In the genomic region with DNA sequence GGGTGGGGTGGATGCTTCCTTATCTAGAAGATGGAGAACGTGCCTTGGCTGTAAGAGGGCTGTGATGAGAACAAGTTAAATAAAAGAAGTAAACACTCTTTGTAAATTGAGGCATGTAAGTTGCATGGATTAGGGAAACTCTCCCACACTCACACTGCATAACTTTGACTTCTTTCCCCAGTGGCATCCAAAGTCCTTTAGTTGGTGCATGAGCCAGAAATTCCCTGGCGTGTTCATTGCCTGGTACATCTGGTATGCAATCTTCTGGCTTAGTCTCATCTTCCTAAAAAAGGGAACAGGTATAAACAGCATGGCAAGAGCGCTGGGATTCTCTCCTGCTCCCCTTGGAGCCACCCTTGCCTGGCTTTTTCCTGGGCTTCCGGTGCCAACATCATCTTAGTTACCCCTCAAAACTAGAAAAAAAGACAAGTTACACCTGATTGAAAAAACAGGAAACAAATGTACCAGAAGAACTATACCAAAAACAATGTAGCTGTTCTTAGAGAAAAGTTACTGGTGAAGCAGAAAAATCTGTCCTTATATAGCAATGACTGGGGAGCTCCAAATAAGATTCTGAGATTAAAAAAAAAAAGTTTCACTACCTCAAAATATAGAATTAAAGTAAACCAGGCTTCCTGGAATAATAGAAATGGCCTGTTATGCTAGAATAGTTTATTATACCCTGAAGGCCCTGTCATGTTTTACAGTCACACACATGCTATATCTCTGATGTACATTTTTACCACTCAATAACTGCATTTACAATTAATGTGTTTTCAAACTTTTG, we compare ENCODE assay signal across 29 cellular contexts. TPM values are rescaled to one million over a fixed set of nuclear protein-coding genes. Genes with fewer than 3 reads are reported as not detected.
DNase-seq lines count a peak whose midpoint lies in the region; ATAC-seq and TF ChIP-seq lines count a peak whose summit lies in the region.
"Had no signal": no experiment of that assay in that cellular context is flagged by ENCODE, and none has a peak within 500 bp of the region (broad histone marks: within the 10 kb centered on the region; RNA-seq: fewer than 3 reads in every experiment).

No MANE protein-coding gene starts in this region.

- POLR2A ChIA-PET in activated CD4-positive, alpha-beta T cell treated with anti-CD3 and anti-CD28 coated beads for 36 hours (lab: Charles Lee), result interaction anchor here (0.6 kb wide), 1 partner anchor 10 kb away, joined by 3 read pairs; no protein-coding TSS in a partner anchor

- peak overlapping the region; percentile 19; the same call in 1 of the 2 replicates for H3K27ac ChIP-seq in VCaP
- H3K27ac ChIP-seq: colonic mucosa, right lobe of liver, uterus had no signal

- intact Hi-C loops in Right ventricle myocardium inferior (cut with DNase I) (no loop called here), cardiac septum (cut with DNase I) (no loop called here), left ventricle myocardium superior (cut with micrococcal nuclease) (no loop called here)
- intact Hi-C loops in activated CD4-positive, alpha-beta T cell treated with anti-CD3 and anti-CD28 coated beads for 36 hours (cut with DNase I, micrococcal nuclease), result no loop called here

- H3K27me3 Mint-ChIP-seq in activated CD4-positive, alpha-beta T cell treated with anti-CD3 and anti-CD28 coated beads for 36 hours, result no peaks in the 10 kb centered on the region
- H3K27me3 Mint-ChIP-seq: effector memory CD8-positive, alpha-beta T cell had no signal

- ATAC-seq in Right ventricle myocardium inferior, result peak; percentile 68
- peak; percentile 80 for ATAC-seq in left ventricle myocardium superior
- ATAC-seq in activated CD4-positive, alpha-beta T cell treated with anti-CD3 and anti-CD28 coated beads for 36 hours, result no peak
- ATAC-seq: activated naive CD4-positive, alpha-beta T cell treated with anti-CD3 and anti-CD28 coated beads, Interleukin-2, amount 50 U/mL, for 72 hours; effector memory CD8-positive, alpha-beta T cell; K562; right lobe of liver had no signal

- H3K36me3 Mint-ChIP-seq in activated CD4-positive, alpha-beta T cell treated with anti-CD3 and anti-CD28 coated beads for 36 hours (ENCODE audit: low read depth), result peaks cover 52% of the 10 kb centered on the region

- DNase-seq in Right ventricle myocardium inferior (ENCODE audit: missing footprints) (no peak), cardiac septum (ENCODE audit: low spot score) (no peak), left ventricle myocardium superior (no peak), NCI-H345 (lab: John Stamatoyannopoulos, UW) (no peak), NCI-H748 treated with DMSO at 0.1 percent for 48 hours (lab: John Stamatoyannopoulos, UW) (no peak), DMS 273 (lab: John Stamatoyannopoulos, UW; ENCODE audit: unreplicated experiment) (no peak)
- no peak for DNase-seq in activated CD4-positive, alpha-beta T cell treated with anti-CD3 and anti-CD28 coated beads for 36 hours
- DNase-seq: aorta; colonic mucosa; DMS53; effector memory CD8-positive, alpha-beta T cell; erythroblast; head of caudate nucleus; mammary epithelial cell; MM.1S; NCI-H1417; NCI-H2081; NCI-H2227 treated with DMSO at 0.1 percent for 48 hours; NCI-H82; OCI-M1; posterior cingulate gyrus; right lobe of liver; stimulated activated CD4-positive, alpha-beta T cell treated with anti-CD3 and anti-CD28 coated beads, Interleukin-4, amount 100 ng/mL, for 4 hours; stimulated activated naive CD4-positive, alpha-beta T cell; T1000; uterus had no signal

- CTCF ChIA-PET in activated CD4-positive, alpha-beta T cell treated with anti-CD3 and anti-CD28 coated beads for 36 hours (lab: Charles Lee), result interaction anchor here (0.7 to 1.4 kb wide), 2 partner anchors 9 to 253 kb away, joined by 3 to 7 read pairs; partner anchors contain the start of gene RP9

- no peak overlapping the region for H3K27ac Mint-ChIP-seq in activated CD4-positive, alpha-beta T cell treated with anti-CD3 and anti-CD28 coated beads for 36 hours

- H3K4me1 Mint-ChIP-seq in activated CD4-positive, alpha-beta T cell treated with anti-CD3 and anti-CD28 coated beads for 36 hours, result peaks cover 7% of the 10 kb centered on the region

- no peak for TF ChIP-seq CTCF in VCaP (conservative IDR thresholded peaks at IDR 0.05)

- no peak overlapping the region for H3K4me3 Mint-ChIP-seq in activated CD4-positive, alpha-beta T cell treated with anti-CD3 and anti-CD28 coated beads for 36 hours
- H3K4me3 Mint-ChIP-seq: effector memory CD8-positive, alpha-beta T cell had no signal

- H3K9me3 Mint-ChIP-seq in activated CD4-positive, alpha-beta T cell treated with anti-CD3 and anti-CD28 coated beads for 36 hours (ENCODE audit: low read depth), result no peaks in the 10 kb centered on the region
- H3K9me3 Mint-ChIP-seq: activated naive CD4-positive, alpha-beta T cell treated with anti-CD3 and anti-CD28 coated beads, Interleukin-2, amount 50 U/mL, for 72 hours; effector memory CD8-positive, alpha-beta T cell had no signal

RNA-seq across cellular contexts. Expression of gene RP9, which starts 9.9 kb away (rescaled TPM):
- total RNA-seq in Right ventricle myocardium inferior (20.0 TPM), cardiac septum (19.3 TPM), left ventricle myocardium superior (23.3 TPM)
- 10 to 100 TPM; 17.2 to 19.2 TPM for total RNA-seq in activated CD4-positive, alpha-beta T cell treated with anti-CD3 and anti-CD28 coated beads for 36 hours

RNA-seq across cellular contexts. Expression of gene BBS9, which starts 30.0 kb away (rescaled TPM):
- total RNA-seq in Right ventricle myocardium inferior, result 10.2 TPM
- 8.7 TPM for total RNA-seq in cardiac septum
- total RNA-seq in left ventricle myocardium superior, result 9.6 TPM
- total RNA-seq in activated CD4-positive, alpha-beta T cell treated with anti-CD3 and anti-CD28 coated beads for 36 hours, result 1 to 10 TPM; 4.1 to 9.9 TPM

RNA-seq across cellular contexts. Expression of gene NT5C3A, which starts 36.8 kb away (rescaled TPM):
- total RNA-seq in Right ventricle myocardium inferior (25.5 TPM), cardiac septum (21.7 TPM), left ventricle myocardium superior (28.4 TPM)
- total RNA-seq in activated CD4-positive, alpha-beta T cell treated with anti-CD3 and anti-CD28 coated beads for 36 hours, result 10 to 100 TPM; 40.9 to 45.0 TPM
